18 cellular contexts compared by ENCODE assay signal in genomic region chr11:92253945-92254344, GRCh38. TPM values are rescaled to one million over a fixed set of nuclear protein-coding genes. Genes with fewer than 3 reads are reported as not detected.
DNase-seq lines count a peak whose midpoint lies in the region; ATAC-seq lines count a peak whose summit lies in the region.
"Had no signal": no experiment of that assay in that cellular context is flagged by ENCODE, and none has a peak within 500 bp of the region (broad histone marks: within the 10 kb centered on the region; RNA-seq: fewer than 3 reads in every experiment).

No MANE protein-coding gene starts in this region.

- no peaks in the 10 kb centered on the region for H3K36me3 ChIP-seq in aorta (ENCODE audit: control insufficient read depth in 1 of 2, insufficient read depth in 2 of 2, low read length in 1 of 2)
- H3K36me3 ChIP-seq: gastrocnemius medialis had no signal

- H3K9me3 ChIP-seq in aorta (ENCODE audit: control insufficient read depth, low read length): no peaks in the 10 kb centered on the region
- H3K9me3 ChIP-seq: gastrocnemius medialis, SK-N-SH had no signal

- H3K27ac ChIP-seq in aorta (ENCODE audit: low read depth in 1 of 2, low read length in 2 of 2): peak overlapping the region; percentile 3 to 63
- H3K27ac ChIP-seq: gastrocnemius medialis had no signal

- DNase-seq in NCI-H2107 treated with DMSO at 0.1 percent for 48 hours (lab: John Stamatoyannopoulos, UW; ENCODE audit: unreplicated experiment) (peak; percentile 18), NCI-H2107 (lab: John Stamatoyannopoulos, UW) (no peak), SKM-1 treated with dmso at 0.1 percent for 144 hours (lab: John Stamatoyannopoulos, UW; ENCODE audit: unreplicated experiment) (peak; percentile 43), fibroblast of the conjunctiva (ENCODE audit: low read depth) (peak; percentile 33), aorta (no peak), left ventricle myocardium superior (no peak)
- DNase-seq: activated CD4-positive, alpha-beta T cell treated with anti-CD3 and anti-CD28 coated beads for 1 hour; activated naive CD8-positive, alpha-beta T cell treated with anti-CD3 and anti-CD28 coated beads, Interleukin-2, amount 10 ng/mL, durations not matched to agents 7 days and 5 days; gastrocnemius medialis; kidney glomerular epithelial cell; naive thymus-derived CD8-positive, alpha-beta T cell; NCI-H146; posterior cingulate gyrus; SK-N-SH; stimulated activated CD4-positive, alpha-beta T cell treated with anti-CD3 and anti-CD28 coated beads, Interleukin-2, amount 100 ng/mL, for 48 hours; T1000 had no signal

- intact Hi-C loops in aorta (cut with DNase I) (no loop called here), left ventricle myocardium superior (cut with micrococcal nuclease) (no loop called here)

- no peaks in the 10 kb centered on the region for H3K27me3 ChIP-seq in aorta (ENCODE audit: control insufficient read depth in 1 of 2, insufficient read depth in 2 of 2, low read length in 1 of 2)
- H3K27me3 ChIP-seq: gastrocnemius medialis had no signal

- H3K4me3 ChIP-seq in aorta (ENCODE audit: low read length in 2 of 2): no peak overlapping the region
- H3K4me3 ChIP-seq: gastrocnemius medialis had no signal

- no peak for ATAC-seq in aorta (ENCODE audit: low FRiP score)
- ATAC-seq in left ventricle myocardium superior: no peak
- no peak for ATAC-seq in GM21786 (IDR thresholded peaks at IDR 0.05; ENCODE audit: unreplicated experiment)
- ATAC-seq in GM18858 (IDR thresholded peaks at IDR 0.05; ENCODE audit: unreplicated experiment): no peak
- ATAC-seq: gastrocnemius medialis; naive thymus-derived CD8-positive, alpha-beta T cell had no signal

- peaks cover 3 to 11% of the 10 kb centered on the region in 2 donors for H3K4me1 ChIP-seq in aorta (ENCODE audit: control insufficient read depth in 1 of 2, insufficient read depth in 2 of 2, low read length in 2 of 2)
- H3K4me1 ChIP-seq: gastrocnemius medialis had no signal

- 35 to 41% methylated on average over 4 of the region's 4 CpGs for WGBS in aorta, 2 donors

RNA-seq across cellular contexts. Expression of gene FAT3, which starts 29.3 kb away (rescaled TPM):
- total RNA-seq in aorta (10 to 100 TPM; 14.8 to 37.5 TPM), left ventricle myocardium superior (0.47 TPM)
- 10 to 100 TPM in 1 of 2 donors, 1 to 10 TPM in 1; 4.0 to 11.3 TPM for polyA plus RNA-seq in aorta
- total RNA-seq: activated naive CD8-positive, alpha-beta T cell treated with anti-CD3 and anti-CD28 coated beads, Interleukin-2, amount 10 ng/mL, durations not matched to agents 7 days and 5 days; naive thymus-derived CD8-positive, alpha-beta T cell had no signal
- polyA plus RNA-seq: naive thymus-derived CD8-positive, alpha-beta T cell had no signal

Comparison
In these comparisons a context has a peak if more than half of its experiments do, and no peak if none do; other contexts are left out.
1. DNase-seq: peak in NCI-H2107 treated with DMSO at 0.1 percent for 48 hours (single experiment), SKM-1 treated with dmso at 0.1 percent for 144 hours (single experiment) and fibroblast of the conjunctiva (single experiment); none in NCI-H2107 (single experiment), aorta (0 of 2) and left ventricle myocardium superior (single experiment).
2. RNA of gene FAT3, which starts 29.3 kb away (total RNA-seq): 14.8 to 37.5 TPM in aorta; 0.47 TPM in left ventricle myocardium superior (single experiment); every median in the first group is over 10 times any median in the second.